ENCODE assay signal across 10 cellular contexts in the genomic region with DNA sequence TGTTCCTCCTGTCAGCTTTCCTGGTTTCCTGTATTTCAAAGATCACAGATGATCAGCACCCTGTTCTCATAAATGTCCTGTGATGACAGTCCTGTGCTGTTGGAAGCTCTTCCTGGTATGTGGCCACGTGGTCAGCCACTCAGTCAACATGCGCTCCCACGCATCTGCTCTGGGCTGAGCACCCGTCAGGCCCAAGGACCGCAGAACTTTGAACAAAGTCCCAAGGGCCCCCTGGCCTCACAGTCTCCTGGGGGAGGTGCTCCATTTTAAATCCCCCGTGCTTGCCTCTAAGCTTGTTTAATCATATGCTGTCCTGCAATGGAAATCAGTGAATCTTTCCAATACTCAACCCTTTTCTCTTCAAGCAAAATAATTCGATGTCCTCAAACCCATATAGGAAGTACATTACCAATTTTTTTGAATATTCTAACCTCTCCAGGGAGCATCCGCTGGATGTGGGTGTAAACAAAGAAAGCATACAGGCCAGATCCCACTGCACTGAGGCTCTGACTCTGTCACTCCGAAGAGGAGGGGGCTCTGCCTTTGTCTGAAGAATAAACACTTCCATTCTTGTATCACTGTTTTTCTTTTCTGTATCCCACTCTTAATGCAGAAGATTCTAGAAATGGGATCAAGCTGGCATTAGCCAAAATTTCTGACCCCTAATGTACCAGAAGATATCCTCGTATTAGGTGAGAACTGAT.
DNase-seq lines count a peak whose midpoint lies in the region; ATAC-seq and TF ChIP-seq lines count a peak whose summit lies in the region.
"Had no signal": no experiment of that assay in that cellular context is flagged by ENCODE, and none has a peak within 500 bp of the region (broad histone marks: within the 10 kb centered on the region; RNA-seq: fewer than 3 reads in every experiment).

No MANE protein-coding gene starts in this region.

- H3K27ac ChIP-seq in CD4-positive, alpha-beta T cell (ENCODE audit: low read depth, low read length), result no peak overlapping the region
- peak overlapping the region; percentile 24 for H3K27ac ChIP-seq in left ventricle myocardium inferior (replicated peaks)

- ATAC-seq in CD4-positive, alpha-beta T cell (ENCODE audit: poor library complexity), result no peak
- ATAC-seq in GM21515 (IDR thresholded peaks at IDR 0.05; ENCODE audit: unreplicated experiment) (peak; percentile 54), HG03460 (IDR thresholded peaks at IDR 0.05; ENCODE audit: unreplicated experiment) (peak; percentile 48)

- no peaks in the 10 kb centered on the region for H3K27me3 Mint-ChIP-seq in CD4-positive, alpha-beta T cell

- H3K9me3 ChIP-seq in CD4-positive, alpha-beta T cell (ENCODE audit: control insufficient read depth, low read length), result no peaks in the 10 kb centered on the region
- H3K9me3 ChIP-seq in left ventricle myocardium inferior (replicated peaks), result no peaks in the 10 kb centered on the region

- H3K27me3 ChIP-seq in CD4-positive, alpha-beta T cell (ENCODE audit: control insufficient read depth, insufficient read depth, low read length), result no peaks in the 10 kb centered on the region
- H3K27me3 ChIP-seq in left ventricle myocardium inferior (ENCODE audit: low read depth), result no peaks in the 10 kb centered on the region

- POLR2A ChIA-PET in CD4-positive, alpha-beta T cell (lab: Charles Lee), result interaction anchor here (1.0 kb wide), 1 partner anchor 11 kb away, joined by 3 read pairs; no protein-coding TSS in a partner anchor

- no peak overlapping the region for H3K4me3 ChIP-seq in left ventricle myocardium inferior

- TF ChIP-seq CTCF in CD4-positive, alpha-beta T cell (IDR thresholded peaks at IDR 0.05), result no peak
- no peak for TF ChIP-seq CTCF in left ventricle myocardium inferior (IDR thresholded peaks at IDR 0.05; ENCODE audit: borderline replicate concordance)

- H3K27ac Mint-ChIP-seq in CD4-positive, alpha-beta T cell, result peak overlapping the region; percentile 91

- H3K36me3 Mint-ChIP-seq in CD4-positive, alpha-beta T cell (ENCODE audit: low read depth), result peaks cover 75% of the 10 kb centered on the region

- H3K4me3 Mint-ChIP-seq in CD4-positive, alpha-beta T cell, result no peak overlapping the region

- H3K4me1 ChIP-seq in left ventricle myocardium inferior, result peaks cover 13% of the 10 kb centered on the region

- peaks cover 36% of the 10 kb centered on the region for H3K4me1 Mint-ChIP-seq in CD4-positive, alpha-beta T cell (ENCODE audit: low read depth)

- H3K9me3 Mint-ChIP-seq in CD4-positive, alpha-beta T cell, result no peaks in the 10 kb centered on the region

- DNase-seq in CD4-positive, alpha-beta T cell, result no peak
- DNase-seq in left ventricle myocardium inferior (no peak), NCI-H510A treated with DMSO at 0.1 percent for 48 hours (lab: John Stamatoyannopoulos, UW) (no peak), hippocampal formation (lab: John Stamatoyannopoulos, UW) (no peak), NCI-H1105 (lab: John Stamatoyannopoulos, UW) (no peak)
- no peak for DNase-seq in NK-92 treated with Interleukin-12 subunit alpha and Interleukin-12 subunit beta, amount 100 ng/mL, for 24 hours (lab: John Stamatoyannopoulos, UW)
- DNase-seq: activated gamma-delta T cell, COR-L47 had no signal

- intact Hi-C loops in CD4-positive, alpha-beta T cell (cut with DNase I, micrococcal nuclease), result no loop called here
- intact Hi-C loops in left ventricle myocardium inferior (cut with micrococcal nuclease), result no loop called here

- CTCF ChIA-PET in CD4-positive, alpha-beta T cell (lab: Charles Lee), result no interaction called here

- H3K36me3 ChIP-seq in left ventricle myocardium inferior, result peaks cover 12% of the 10 kb centered on the region
